In the genomic region with DNA sequence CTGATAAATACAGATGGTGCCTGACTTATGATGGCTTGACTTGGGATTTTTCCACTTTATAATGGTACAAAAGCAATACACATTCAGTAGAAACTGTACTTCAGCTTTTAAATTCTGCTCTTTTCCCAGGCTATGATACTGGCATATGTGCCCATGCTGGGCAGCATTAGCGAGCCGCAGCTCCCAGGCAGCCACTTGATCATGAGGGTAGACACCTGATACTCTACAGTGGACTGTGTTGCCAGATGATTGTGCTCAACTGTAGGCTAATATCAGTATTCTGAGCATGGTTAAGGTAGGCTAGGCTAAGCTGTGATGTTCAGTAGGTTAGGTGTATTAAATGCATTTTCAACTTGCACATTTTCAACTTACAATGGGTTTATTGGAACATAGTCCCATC, we compare ENCODE assay signal across 25 cellular contexts. TPM values are rescaled to one million over a fixed set of nuclear protein-coding genes. Genes with fewer than 3 reads are reported as not detected.
A peak's percentile ranks its signal among the peaks of the same experiment; 100 is the strongest.
DNase-seq lines count a peak whose midpoint lies in the region; ATAC-seq and TF ChIP-seq lines count a peak whose summit lies in the region.
"Had no signal": no experiment of that assay in that cellular context is flagged by ENCODE, and none has a peak within 500 bp of the region (broad histone marks: within the 10 kb centered on the region; RNA-seq: fewer than 3 reads in every experiment).

No MANE protein-coding gene starts in this region.

- no peaks in the 10 kb centered on the region for H3K9me3 Mint-ChIP-seq in activated T-cell treated with anti-CD3 and anti-CD28 coated beads, Interleukin-2, amount 50 U/mL, for 4 hours
- H3K9me3 Mint-ChIP-seq: activated CD4-positive, alpha-beta T cell treated with anti-CD3 and anti-CD28 coated beads, Interleukin-2, amount 10 ng/mL, durations not matched to agents 24 days and 14 days; stimulated activated naive CD8-positive, alpha-beta T cell treated with anti-CD3 and anti-CD28 coated beads, Interleukin-15, amount 100 ng/mL, for 72 hours had no signal

- H3K9me3 ChIP-seq in right atrium auricular region, result no peaks in the 10 kb centered on the region
- H3K9me3 ChIP-seq: adrenal gland, tibial nerve had no signal

- H3K27ac ChIP-seq in right atrium auricular region, result peak overlapping the region; percentile 13 to 54
- H3K27ac ChIP-seq: adrenal gland, brain microvascular endothelial cell, KMS-11, WERI-Rb-1 had no signal

- in situ Hi-C loops in ACHN (cut with HindIII; ENCODE audit: low pct_ligation_motif_present, low pct_unique_long_range_greater_than_20kb, low sequenced_read_pairs), result no loop called here

- H3K36me3 Mint-ChIP-seq in activated T-cell treated with anti-CD3 and anti-CD28 coated beads, Interleukin-2, amount 50 U/mL, for 4 hours (ENCODE audit: insufficient read depth), result no peaks in the 10 kb centered on the region

- peaks cover 0 to 5% of the 10 kb centered on the region in 2 donors for H3K4me1 ChIP-seq in right atrium auricular region

- H3K4me3 Mint-ChIP-seq in activated T-cell treated with anti-CD3 and anti-CD28 coated beads, Interleukin-2, amount 50 U/mL, for 4 hours, result no peak overlapping the region
- H3K4me3 Mint-ChIP-seq: activated CD4-positive, alpha-beta T cell treated with anti-CD3 and anti-CD28 coated beads, Interleukin-2, amount 10 ng/mL, durations not matched to agents 24 days and 14 days; B cell; H9; stimulated activated naive CD8-positive, alpha-beta T cell treated with anti-CD3 and anti-CD28 coated beads, Interleukin-15, amount 100 ng/mL, for 72 hours had no signal

- H3K36me3 ChIP-seq in right atrium auricular region, result no peaks in the 10 kb centered on the region
- H3K36me3 ChIP-seq: adrenal gland, brain microvascular endothelial cell, tibial nerve, WERI-Rb-1 had no signal

- H3K4me3 ChIP-seq in right atrium auricular region, result no peak overlapping the region
- H3K4me3 ChIP-seq: adrenal gland, tibial nerve had no signal

- no peak for TF ChIP-seq CTCF in right atrium auricular region (IDR thresholded peaks at IDR 0.05)

- ATAC-seq in activated T-cell treated with anti-CD3 and anti-CD28 coated beads, Interleukin-2, amount 50 U/mL, for 4 hours, result no peak
- ATAC-seq in GM21619 (IDR thresholded peaks at IDR 0.05; ENCODE audit: unreplicated experiment), result no peak
- ATAC-seq: stimulated activated naive CD8-positive, alpha-beta T cell treated with anti-CD3 and anti-CD28 coated beads, Interleukin-15, amount 100 ng/mL, for 72 hours had no signal

- H3K27me3 ChIP-seq in right atrium auricular region, result no peaks in the 10 kb centered on the region
- H3K27me3 ChIP-seq: adrenal gland, brain microvascular endothelial cell had no signal

- H3K4me1 Mint-ChIP-seq in activated T-cell treated with anti-CD3 and anti-CD28 coated beads, Interleukin-2, amount 50 U/mL, for 4 hours (ENCODE audit: low read depth), result peaks cover 6% of the 10 kb centered on the region

- DNase-seq in DMS79 treated with DMSO at 0.1 percent for 48 hours (lab: John Stamatoyannopoulos, UW) (peak; percentile 0), DMS79 (lab: John Stamatoyannopoulos, UW) (no peak), DMS53 treated with DMSO at 0.1 percent for 48 hours (lab: John Stamatoyannopoulos, UW; ENCODE audit: unreplicated experiment) (peak; percentile 1), NCI-H524 (lab: John Stamatoyannopoulos, UW) (peak; percentile 80 to 89), right atrium auricular region (ENCODE audit: low spot score) (no peak), ACHN (no peak)
- no peak for DNase-seq in activated T-cell treated with anti-CD3 and anti-CD28 coated beads, Interleukin-2, amount 50 U/mL, for 4 hours
- DNase-seq: activated CD4-positive, alpha-beta T cell treated with anti-CD3 and anti-CD28 coated beads, Interleukin-2, amount 10 ng/mL, durations not matched to agents 24 days and 14 days; activated naive CD4-positive, alpha-beta T cell; activated T-cell treated with anti-CD3 and anti-CD28 coated beads, Interleukin-2, amount 50 U/mL, for 48 hours; adrenal gland; brain microvascular endothelial cell; effector memory CD4-positive, alpha-beta T cell; EL; H9; kidney; MV-4-11; NCI-H187; stimulated activated CD4-positive, alpha-beta T cell treated with anti-CD3 and anti-CD28 coated beads, Interleukin-15, amount 100 ng/mL, for 24 hours; stimulated activated naive CD8-positive, alpha-beta T cell treated with anti-CD3 and anti-CD28 coated beads, Interleukin-15, amount 100 ng/mL, for 72 hours; WERI-Rb-1 had no signal

- H3K27me3 Mint-ChIP-seq in activated T-cell treated with anti-CD3 and anti-CD28 coated beads, Interleukin-2, amount 50 U/mL, for 4 hours (ENCODE audit: low read depth), result peaks cover 15% of the 10 kb centered on the region

RNA-seq across cellular contexts. Expression of gene FEM1B, which starts 17.7 kb away (rescaled TPM):
- total RNA-seq in right atrium auricular region, result 10 to 100 TPM; 33.1 to 55.3 TPM
- 10 to 100 TPM; 30.9 to 37.0 (median 31.7) TPM for total RNA-seq in activated T-cell treated with anti-CD3 and anti-CD28 coated beads, Interleukin-2, amount 50 U/mL, for 4 hours

RNA-seq across cellular contexts. Expression of gene CLN6, which starts 30.4 kb away (rescaled TPM):
- total RNA-seq in right atrium auricular region, result 1 to 10 TPM; 6.4 to 7.4 TPM
- total RNA-seq in activated T-cell treated with anti-CD3 and anti-CD28 coated beads, Interleukin-2, amount 50 U/mL, for 4 hours, result 10 to 100 TPM; 82.6 to 94.4 (median 91.3) TPM

RNA-seq across cellular contexts. Expression of gene CALML4, which starts 54.8 kb away (rescaled TPM):
- 1 to 10 TPM in 1 of 2 donors, under 1 TPM in 1; 0.52 to 2.1 TPM for total RNA-seq in right atrium auricular region
- total RNA-seq in activated T-cell treated with anti-CD3 and anti-CD28 coated beads, Interleukin-2, amount 50 U/mL, for 4 hours, result 1 to 10 TPM; 4.0 to 5.5 (median 4.8) TPM

Comparison
In these comparisons a context has a peak if more than half of its experiments do, and no peak if none do; other contexts are left out.
1. DNase-seq: peak in DMS79 treated with DMSO at 0.1 percent for 48 hours (single experiment), DMS53 treated with DMSO at 0.1 percent for 48 hours (single experiment) and NCI-H524 (2 of 2); none in DMS79 (single experiment), right atrium auricular region (single experiment), ACHN (single experiment) and activated T-cell treated with anti-CD3 and anti-CD28 coated beads, Interleukin-2, amount 50 U/mL, for 4 hours (single experiment).
2. RNA of gene CLN6, which starts 30.4 kb away (total RNA-seq): 82.6 to 94.4 TPM in activated T-cell treated with anti-CD3 and anti-CD28 coated beads, Interleukin-2, amount 50 U/mL, for 4 hours; 6.4 to 7.4 TPM in right atrium auricular region; every median in the first group is over 10 times any median in the second.